ENCODE assay signal across 1 cellular context in genomic region chr19:58262922-58263296, GRCh38.
TF ChIP-seq lines count a peak whose summit lies in the region.

No MANE protein-coding gene starts in this region.

TF ChIP-seq in GM23338, 12 proteins besides CTCF, POLR2A, EP300 and RAD21:
- TF ChIP-seq EZH2 (IDR thresholded peaks at IDR 0.05; ENCODE audit: low read depth, unreplicated experiment) (no peak), POLR2AphosphoS5 (IDR thresholded peaks at IDR 0.05; ENCODE audit: low read depth) (no peak), NANOG (IDR thresholded peaks at IDR 0.05; ENCODE audit: borderline replicate concordance) (no peak), EZH2phosphoT487 (IDR thresholded peaks at IDR 0.05; ENCODE audit: unreplicated experiment) (no peak), REST (IDR thresholded peaks at IDR 0.05; ENCODE audit: unreplicated experiment) (no peak), ZNF462 (CRISPR knock-in tag; IDR thresholded peaks at IDR 0.05) (no peak), JUNB (IDR thresholded peaks at IDR 0.05; ENCODE audit: unreplicated experiment) (no peak), ZNF331 (CRISPR knock-in tag; IDR thresholded peaks at IDR 0.05; ENCODE audit: low read depth) (no peak), STAT1 (IDR thresholded peaks at IDR 0.05; ENCODE audit: unreplicated experiment) (no peak)
TF ChIP-seq in GM23338: peak in this region for 0.
